ENCODE assay signal across 19 cellular contexts in the genomic region with DNA sequence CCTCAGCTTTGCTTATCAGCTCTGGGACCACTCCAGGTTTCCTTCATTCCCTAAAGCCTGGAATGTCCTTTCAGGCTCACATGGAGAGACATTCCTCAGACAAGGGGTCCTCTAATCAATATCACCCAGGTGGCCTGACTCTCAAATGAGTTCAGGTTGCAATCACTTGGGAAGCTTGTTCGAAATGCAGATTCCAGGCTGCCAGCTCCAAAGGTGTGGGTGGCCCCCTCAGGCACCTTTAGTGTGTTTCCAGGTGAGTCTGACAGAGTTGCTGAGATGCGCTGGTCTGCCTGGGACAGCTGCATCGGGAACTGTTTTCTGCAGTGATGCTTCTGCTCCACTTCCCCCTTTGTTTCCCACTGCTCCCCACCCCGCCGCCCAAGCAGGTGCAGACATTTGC.
"Had no signal": no experiment of that assay in that cellular context is flagged by ENCODE, and none has a peak within 500 bp of the region (broad histone marks: within the 10 kb centered on the region; RNA-seq: fewer than 3 reads in every experiment).

No MANE protein-coding gene starts in this region.

- H3K27ac ChIP-seq: dorsolateral prefrontal cortex, epithelial cell of prostate, esophagus squamous epithelium, gastroesophageal sphincter, parathyroid adenoma, psoas muscle, right lobe of liver, upper lobe of right lung had no signal

- H3K4me3 ChIP-seq: dorsolateral prefrontal cortex, gastroesophageal sphincter, psoas muscle, right lobe of liver, tibial nerve, upper lobe of right lung had no signal

- H3K79me2 ChIP-seq: parathyroid adenoma had no signal

- H3K27me3 ChIP-seq: dorsolateral prefrontal cortex, esophagus squamous epithelium, gastroesophageal sphincter, right lobe of liver, tibial nerve, upper lobe of right lung had no signal

- H3K4me1 ChIP-seq: parathyroid adenoma, psoas muscle, right lobe of liver, upper lobe of right lung had no signal

- H3K9ac ChIP-seq: parathyroid adenoma had no signal

- H2AFZ ChIP-seq: parathyroid adenoma had no signal

- ATAC-seq: gastroesophageal sphincter; left colon; psoas muscle; stimulated activated effector memory CD8-positive, alpha-beta T cell treated with anti-CD3 and anti-CD28 coated beads, Interleukin-12 subunit alpha, Interleukin-12 subunit beta, amount 100 ng/mL, for 72 hours; stimulated activated naive CD8-positive, alpha-beta T cell treated with anti-CD3 and anti-CD28 coated beads, Interleukin-15, Interleukin-2, amounts not matched to agents 100 U/mL and 50 U/mL, for 24 hours; upper lobe of right lung had no signal

- H3K36me3 ChIP-seq: esophagus squamous epithelium, gastroesophageal sphincter, right lobe of liver, tibial nerve, upper lobe of right lung had no signal

- H3K9me3 ChIP-seq: esophagus squamous epithelium, psoas muscle, right lobe of liver, upper lobe of right lung had no signal

- DNase-seq: cortex of kidney; dorsolateral prefrontal cortex; effector memory CD4-positive, alpha-beta T cell; esophagus squamous epithelium; glutamatergic neuron; kidney; left colon; midbrain; right lobe of liver; stimulated activated CD4-positive, alpha-beta T cell treated with anti-CD3 and anti-CD28 coated beads, Interleukin-4, amount 100 ng/mL, for 1 hour; stimulated activated CD8-positive, alpha-beta memory T cell treated with anti-CD3 and anti-CD28 coated beads, Interleukin-4, amount 100 ng/mL, for 48 hours; stimulated activated naive CD8-positive, alpha-beta T cell treated with anti-CD3 and anti-CD28 coated beads, Interleukin-15, Interleukin-2, amounts not matched to agents 100 U/mL and 50 U/mL, for 24 hours; upper lobe of right lung had no signal
